Comparison of ENCODE assay signal across 15 cellular contexts in genomic region chr18:65620076-65620696, GRCh38.
A peak's percentile ranks its signal among the peaks of the same experiment; 100 is the strongest.
DNase-seq lines count a peak whose midpoint lies in the region; ATAC-seq and TF ChIP-seq lines count a peak whose summit lies in the region.
"Had no signal": no experiment of that assay in that cellular context is flagged by ENCODE, and none has a peak within 500 bp of the region (broad histone marks: within the 10 kb centered on the region; RNA-seq: fewer than 3 reads in every experiment).

No MANE protein-coding gene starts in this region.

- no peaks in the 10 kb centered on the region for H3K79me2 ChIP-seq in neural progenitor cell (ENCODE audit: low read depth)

- H3K27ac ChIP-seq in neural progenitor cell: no peak overlapping the region

- H3K4me1 Mint-ChIP-seq in neural progenitor cell (no peaks in the 10 kb centered on the region), HFFc6 (ENCODE audit: low read depth) (no peaks in the 10 kb centered on the region)
- H3K4me1 Mint-ChIP-seq: B cell had no signal

- no peak overlapping the region for H3K4me3 ChIP-seq in neural progenitor cell
- H3K4me3 ChIP-seq: HAP-1 had no signal

- no peaks in the 10 kb centered on the region for H3K9me3 Mint-ChIP-seq in neural progenitor cell
- peaks cover 40% of the 10 kb centered on the region for H3K9me3 Mint-ChIP-seq in HFFc6

- no peak for ATAC-seq in GM21367 (IDR thresholded peaks at IDR 0.05; ENCODE audit: unreplicated experiment)
- ATAC-seq: HepG2 had no signal

- H2AFZ ChIP-seq in neural progenitor cell (replicated peaks): peak overlapping the region; percentile 46

- no peaks in the 10 kb centered on the region for H3K36me3 ChIP-seq in neural progenitor cell
- H3K36me3 ChIP-seq: HAP-1 had no signal

- no peaks in the 10 kb centered on the region for H3K4me1 ChIP-seq in neural progenitor cell
- H3K4me1 ChIP-seq: HAP-1 had no signal

- no peak for TF ChIP-seq CTCF in neural progenitor cell (IDR thresholded peaks at IDR 0.05)
- TF ChIP-seq CTCF in HFFc6 (IDR thresholded peaks at IDR 0.05): no peak

- DNase-seq in Ammon's horn (ENCODE audit: low spot score): peak; percentile 15
- DNase-seq in NCI-H446 treated with DMSO at 0.1 percent for 48 hours (lab: John Stamatoyannopoulos, UW): peak; percentile 72
- DNase-seq in globus pallidus (ENCODE audit: low spot score): peak; percentile 11
- DNase-seq in neural progenitor cell (ENCODE audit: low spot score): no peak
- DNase-seq in NCI-H2107 treated with DMSO at 0.1 percent for 48 hours (lab: John Stamatoyannopoulos, UW; ENCODE audit: unreplicated experiment): no peak
- DNase-seq in occipital lobe (lab: John Stamatoyannopoulos, UW): no peak
- no peak for DNase-seq in HFFc6
- DNase-seq: ACHN; CD4-positive, alpha-beta T cell; DMS79; GOT3 had no signal

- H3K36me3 Mint-ChIP-seq in neural progenitor cell (no peaks in the 10 kb centered on the region), HFFc6 (ENCODE audit: low read depth) (no peaks in the 10 kb centered on the region)

- H3K4me3 Mint-ChIP-seq in neural progenitor cell: no peak overlapping the region
- no peak overlapping the region for H3K4me3 Mint-ChIP-seq in HFFc6
- H3K4me3 Mint-ChIP-seq: B cell; CD4-positive, alpha-beta T cell had no signal

- peaks cover 2% of the 10 kb centered on the region for H3K27me3 Mint-ChIP-seq in neural progenitor cell (ENCODE audit: insufficient read depth, low read depth)
- no peaks in the 10 kb centered on the region for H3K27me3 Mint-ChIP-seq in HFFc6 (ENCODE audit: insufficient read depth)
- H3K27me3 Mint-ChIP-seq: B cell; CD4-positive, alpha-beta T cell had no signal

- no peaks in the 10 kb centered on the region for H3K27me3 ChIP-seq in neural progenitor cell

- H3K4me2 ChIP-seq in neural progenitor cell: no peak overlapping the region

- H3K9ac ChIP-seq in neural progenitor cell: no peak overlapping the region

- H3K9me3 ChIP-seq in neural progenitor cell (ENCODE audit: low read depth): no peaks in the 10 kb centered on the region
- H3K9me3 ChIP-seq: HAP-1 had no signal

- H3K27ac Mint-ChIP-seq in neural progenitor cell (no peak overlapping the region), HFFc6 (no peak overlapping the region)
- H3K27ac Mint-ChIP-seq: B cell; CD4-positive, alpha-beta T cell had no signal

- H4K20me1 ChIP-seq in neural progenitor cell (ENCODE audit: low read depth): no peaks in the 10 kb centered on the region

- no peaks in the 10 kb centered on the region for H3F3A ChIP-seq in neural progenitor cell (ENCODE audit: low read depth)

Comparison
In these comparisons a context has a peak if more than half of its experiments do, and no peak if none do; other contexts are left out.
1. DNase-seq: peak in Ammon's horn (single experiment), NCI-H446 treated with DMSO at 0.1 percent for 48 hours (single experiment) and globus pallidus (single experiment); none in neural progenitor cell (single experiment), NCI-H2107 treated with DMSO at 0.1 percent for 48 hours (single experiment), occipital lobe (single experiment) and HFFc6 (single experiment).